In the genomic region with DNA sequence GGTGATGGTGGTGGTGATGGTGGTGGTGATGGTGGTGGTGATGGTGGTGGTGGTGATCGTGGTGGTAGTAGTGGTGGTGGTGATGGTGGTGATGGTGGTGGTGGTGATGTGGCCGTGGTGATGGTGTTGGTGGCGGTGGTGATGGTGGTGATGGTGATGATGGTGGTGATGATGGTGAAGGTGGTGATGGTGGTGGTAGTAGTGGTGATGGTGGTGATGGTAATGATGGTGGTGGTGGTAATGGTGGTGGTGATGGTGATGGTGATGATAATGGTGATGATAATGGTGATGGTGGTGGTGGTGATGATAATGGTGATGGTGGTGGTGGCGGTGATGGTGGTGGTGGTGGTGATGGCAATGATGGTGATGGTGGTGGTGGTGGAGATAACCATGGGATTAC, we compare ENCODE assay signal across 19 cellular contexts. TPM values are rescaled to one million over a fixed set of nuclear protein-coding genes. Genes with fewer than 3 reads are reported as not detected.
A peak's percentile ranks its signal among the peaks of the same experiment; 100 is the strongest.
DNase-seq lines count a peak whose midpoint lies in the region; TF ChIP-seq lines count a peak whose summit lies in the region.
"Had no signal": no experiment of that assay in that cellular context is flagged by ENCODE, and none has a peak within 500 bp of the region (broad histone marks: within the 10 kb centered on the region; RNA-seq: fewer than 3 reads in every experiment).

No MANE protein-coding gene starts in this region.

- H3K36me3 ChIP-seq in esophagus (ENCODE audit: control insufficient read depth in 2 of 2, insufficient read depth in 2 of 2, low read length in 1 of 2): no peaks in the 10 kb centered on the region
- H3K36me3 ChIP-seq in tibial artery: no peaks in the 10 kb centered on the region
- no peaks in the 10 kb centered on the region for H3K36me3 ChIP-seq in WERI-Rb-1
- H3K36me3 ChIP-seq: heart right ventricle had no signal

- H3K4me3 Mint-ChIP-seq in activated CD4-positive, alpha-beta T cell treated with anti-CD3 and anti-CD28 coated beads, Interleukin-2, amount 10 ng/mL, durations not matched to agents 24 days and 14 days: no peak overlapping the region
- no peak overlapping the region for H3K4me3 Mint-ChIP-seq in osteocyte (ENCODE audit: unreplicated experiment)
- H3K4me3 Mint-ChIP-seq: activated CD4-positive, alpha-beta memory T cell treated with anti-CD3 and anti-CD28 coated beads for 36 hours had no signal

- peaks cover 0 to 6% of the 10 kb centered on the region in 2 donors for H3K4me1 ChIP-seq in esophagus (ENCODE audit: control insufficient read depth in 2 of 2, insufficient read depth in 2 of 2, low read length in 1 of 2)
- H3K4me1 ChIP-seq in tibial artery: peaks cover 4 to 29% (median 24%) of the 10 kb centered on the region in 4 donors

- TF ChIP-seq CTCF in osteocyte (IDR thresholded peaks at IDR 0.05) (no peak), tibial artery (IDR thresholded peaks at IDR 0.05) (no peak), WERI-Rb-1 (IDR thresholded peaks at IDR 0.05; ENCODE audit: low read depth, low read length) (no peak)

- intact Hi-C loops in activated CD4-positive, alpha-beta T cell treated with anti-CD3 and anti-CD28 coated beads, Interleukin-2, amount 10 ng/mL, durations not matched to agents 24 days and 14 days (cut with micrococcal nuclease): no loop called here
- intact Hi-C loops in tibial artery (cut with DNase I; ENCODE audit: low total_unique reads): loop anchor here (5.0 kb wide), 1 partner anchor 34 kb away; no protein-coding TSS in a partner anchor

- DNase-seq in activated CD4-positive, alpha-beta T cell treated with anti-CD3 and anti-CD28 coated beads, Interleukin-2, amount 10 ng/mL, durations not matched to agents 24 days and 14 days: no peak
- DNase-seq in activated CD4-positive, alpha-beta T cell treated with anti-CD3 and anti-CD28 coated beads, Interleukin-2, amount 50 U/mL, for 48 hours: no peak
- DNase-seq in osteocyte (ENCODE audit: extremely low spot score, unreplicated experiment): peak; percentile 66
- DNase-seq in tibial artery: no peak
- no peak for DNase-seq in NCI-H2107 (lab: John Stamatoyannopoulos, UW)
- DNase-seq in NCI-H146 treated with DMSO at 0.1 percent for 48 hours (lab: John Stamatoyannopoulos, UW; ENCODE audit: unreplicated experiment): no peak
- no peak for DNase-seq in WERI-Rb-1
- DNase-seq: activated CD4-positive, alpha-beta memory T cell treated with anti-CD3 and anti-CD28 coated beads for 36 hours; DMS 273 treated with DMSO at 0.1 percent for 48 hours; GDM1; heart right ventricle; NCI-H187; NCI-H446; stimulated activated naive CD8-positive, alpha-beta T cell treated with anti-CD3 and anti-CD28 coated beads, Interleukin-15, amount 100 ng/mL, for 72 hours; SW 1271 had no signal

- peaks cover 0 to 5% of the 10 kb centered on the region in 2 donors for H3K9me3 ChIP-seq in esophagus (ENCODE audit: control insufficient read depth in 2 of 2, insufficient read depth in 1 of 2, low read depth in 1 of 2, low read length in 1 of 2)
- no peaks in the 10 kb centered on the region for H3K9me3 ChIP-seq in tibial artery
- peaks cover 8% of the 10 kb centered on the region for H3K9me3 ChIP-seq in WERI-Rb-1 (ENCODE audit: severe bottlenecking)

- 87 to 89% methylated on average over 4 of the region's 4 CpGs for WGBS in esophagus, 2 donors

- H3K27ac Mint-ChIP-seq in activated CD4-positive, alpha-beta T cell treated with anti-CD3 and anti-CD28 coated beads, Interleukin-2, amount 10 ng/mL, durations not matched to agents 24 days and 14 days: peak overlapping the region; percentile 14
- H3K27ac Mint-ChIP-seq in osteocyte (ENCODE audit: unreplicated experiment): no peak overlapping the region
- H3K27ac Mint-ChIP-seq: activated CD4-positive, alpha-beta memory T cell treated with anti-CD3 and anti-CD28 coated beads for 36 hours had no signal

- peaks cover 2% of the 10 kb centered on the region for H3K36me3 Mint-ChIP-seq in activated CD4-positive, alpha-beta T cell treated with anti-CD3 and anti-CD28 coated beads, Interleukin-2, amount 10 ng/mL, durations not matched to agents 24 days and 14 days (ENCODE audit: low read depth)
- H3K36me3 Mint-ChIP-seq in osteocyte (ENCODE audit: unreplicated experiment): peaks cover 8% of the 10 kb centered on the region

- no peaks in the 10 kb centered on the region for H3K4me1 Mint-ChIP-seq in activated CD4-positive, alpha-beta T cell treated with anti-CD3 and anti-CD28 coated beads, Interleukin-2, amount 10 ng/mL, durations not matched to agents 24 days and 14 days
- peaks cover 8% of the 10 kb centered on the region for H3K4me1 Mint-ChIP-seq in osteocyte (ENCODE audit: unreplicated experiment)
- H3K4me1 Mint-ChIP-seq: stimulated activated naive CD8-positive, alpha-beta T cell treated with anti-CD3 and anti-CD28 coated beads, Interleukin-15, amount 100 ng/mL, for 72 hours had no signal

- H3K4me3 ChIP-seq in esophagus (ENCODE audit: low read depth in 1 of 2, low read length in 2 of 2) (no peak overlapping the region), tibial artery (no peak overlapping the region), WERI-Rb-1 (ENCODE audit: low read depth, low read length) (no peak overlapping the region)
- H3K4me3 ChIP-seq: GM12878, heart right ventricle had no signal

- H3K27me3 ChIP-seq in esophagus (ENCODE audit: control insufficient read depth in 1 of 2, insufficient read depth in 2 of 2, low read length in 2 of 2) (no peaks in the 10 kb centered on the region), tibial artery (no peaks in the 10 kb centered on the region), WERI-Rb-1 (ENCODE audit: insufficient read depth, low read depth, severe bottlenecking) (no peaks in the 10 kb centered on the region)
- H3K27me3 ChIP-seq: heart right ventricle had no signal

- H3K27me3 Mint-ChIP-seq in activated CD4-positive, alpha-beta T cell treated with anti-CD3 and anti-CD28 coated beads, Interleukin-2, amount 10 ng/mL, durations not matched to agents 24 days and 14 days: no peaks in the 10 kb centered on the region
- H3K27me3 Mint-ChIP-seq in osteocyte (ENCODE audit: unreplicated experiment): no peaks in the 10 kb centered on the region
- H3K27me3 Mint-ChIP-seq: activated CD4-positive, alpha-beta memory T cell treated with anti-CD3 and anti-CD28 coated beads for 36 hours had no signal

- H3K27ac ChIP-seq in esophagus (ENCODE audit: low read depth in 2 of 2, low read length in 1 of 2) (peak overlapping the region; percentile 76 to 93), tibial artery (peak overlapping the region; percentile 95 to 100), WERI-Rb-1 (no peak overlapping the region)
- H3K27ac ChIP-seq: 22Rv1 had no signal

- peaks cover 35% of the 10 kb centered on the region for H3K9me3 Mint-ChIP-seq in activated CD4-positive, alpha-beta T cell treated with anti-CD3 and anti-CD28 coated beads, Interleukin-2, amount 10 ng/mL, durations not matched to agents 24 days and 14 days
- peaks cover 14% of the 10 kb centered on the region for H3K9me3 Mint-ChIP-seq in osteocyte (ENCODE audit: unreplicated experiment)

RNA-seq across cellular contexts. Expression of a gene that starts 6.8 kb away (rescaled TPM):
- 2.0 and 2.3 TPM in 2 replicates for total RNA-seq in activated CD4-positive, alpha-beta T cell treated with anti-CD3 and anti-CD28 coated beads, Interleukin-2, amount 10 ng/mL, durations not matched to agents 24 days and 14 days
- polyA plus RNA-seq in esophagus: 100 to 1,000 TPM; 120 to 161 TPM
- total RNA-seq in osteocyte: 1,821 and 1,951 TPM in 2 replicates
- polyA plus RNA-seq: neural cell had no signal

Comparison
In these comparisons a context has a peak if more than half of its experiments do, and no peak if none do; other contexts are left out.
1. RNA of a gene that starts 6.8 kb away (total RNA-seq): 1,821 to 1,951 TPM in osteocyte; 2.0 to 2.3 TPM in activated CD4-positive, alpha-beta T cell treated with anti-CD3 and anti-CD28 coated beads, Interleukin-2, amount 10 ng/mL, durations not matched to agents 24 days and 14 days; every median in the first group is over 100 times any median in the second.